Comparison of ENCODE assay signal across 33 cellular contexts in the genomic region with DNA sequence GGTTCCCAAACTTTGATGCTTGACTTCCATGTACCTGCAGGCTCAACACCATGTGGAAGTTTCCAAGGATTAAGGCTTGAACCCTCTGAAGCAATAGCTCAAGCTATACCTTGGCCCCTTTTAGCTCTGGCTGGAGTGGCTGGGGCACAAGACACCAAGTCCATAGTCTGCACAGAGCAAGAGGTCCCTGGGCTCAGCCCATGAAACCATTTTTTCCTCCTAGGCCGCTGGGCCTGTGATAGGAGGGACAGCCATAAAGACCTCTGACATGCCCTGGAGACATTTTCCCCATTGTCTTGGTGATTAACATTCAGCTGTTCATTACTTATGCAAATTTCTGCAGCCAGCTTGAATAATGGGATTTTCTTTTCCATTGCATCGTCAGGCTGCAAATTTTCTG. TPM values are rescaled to one million over a fixed set of nuclear protein-coding genes. Genes with fewer than 3 reads are reported as not detected.
"Had no signal": no experiment of that assay in that cellular context is flagged by ENCODE, and none has a peak within 500 bp of the region (broad histone marks: within the 10 kb centered on the region; RNA-seq: fewer than 3 reads in every experiment).

No MANE protein-coding gene starts in this region.

- H3K27me3 ChIP-seq: adrenal gland, body of pancreas, brain microvascular endothelial cell, breast epithelium had no signal

- ATAC-seq: activated CD8-positive, alpha-beta T cell treated with anti-CD3 and anti-CD28 coated beads for 36 hours; activated naive CD4-positive, alpha-beta T cell treated with anti-CD3 and anti-CD28 coated beads, Interleukin-2, amount 50 U/mL, for 72 hours; activated T-cell treated with anti-CD3 and anti-CD28 coated beads, Interleukin-2, amount 50 U/mL, for 4 hours; activated T-cell treated with anti-CD3 and anti-CD28 coated beads, Interleukin-2, amount 50 U/mL, for 72 hours; activated T-helper 17 cell treated with anti-CD3 and anti-CD28 coated beads, Interleukin-2, amount 50 U/mL, for 72 hours; body of pancreas had no signal

- H3K27ac ChIP-seq: adrenal gland, body of pancreas, brain microvascular endothelial cell, breast epithelium, VCaP had no signal

- H3K36me3 ChIP-seq: adrenal gland, breast epithelium had no signal

- H3K4me1 ChIP-seq: adrenal gland, body of pancreas, breast epithelium had no signal

- H3K4me3 ChIP-seq: adrenal gland, body of pancreas, breast epithelium had no signal

- FAIRE-seq: astrocyte, TTC549 had no signal

- DNase-seq: activated B cell treated with CpG ODN at 0.5 μM for 24 hours; activated CD4-positive, alpha-beta memory T cell treated with anti-CD3 and anti-CD28 coated beads for 36 hours; activated CD4-positive, alpha-beta T cell treated with anti-CD3 and anti-CD28 coated beads for 4 hours; activated CD4-positive, alpha-beta T cell treated with anti-CD3 and anti-CD28 coated beads, Interleukin-2, amount 10 ng/mL, durations not matched to agents 24 days and 14 days; activated CD4-positive, alpha-beta T cell treated with anti-CD3 and anti-CD28 coated beads, Interleukin-2, amount 50 U/mL, for 1 hour; activated CD4-positive, alpha-beta T cell treated with anti-CD3 and anti-CD28 coated beads, Interleukin-2, amount 50 U/mL, for 4 hours; activated CD4-positive, CD25-positive, alpha-beta regulatory T cell treated with anti-CD3 and anti-CD28 coated beads, Interleukin-2, amount 50 U/mL, for 72 hours; activated CD8-positive, alpha-beta memory T cell treated with anti-CD3 and anti-CD28 coated beads, Interleukin-2, amount 50 U/mL, for 4 hours; activated CD8-positive, alpha-beta T cell treated with anti-CD3 and anti-CD28 coated beads for 36 hours; activated effector memory CD4-positive, alpha-beta T cell treated with anti-CD3 and anti-CD28 coated beads, Interleukin-2, amount 50 U/mL, for 16 hours; activated gamma-delta T cell treated with Interleukin-2 at 50 U/mL for 16 hours; activated naive CD4-positive, alpha-beta T cell; activated naive CD4-positive, alpha-beta T cell treated with anti-CD3 and anti-CD28 coated beads for 36 hours; activated naive CD4-positive, alpha-beta T cell treated with anti-CD3 and anti-CD28 coated beads, Interleukin-2, amount 50 U/mL, for 16 hours; activated naive CD8-positive, alpha-beta T cell treated with anti-CD3 and anti-CD28 coated beads for 36 hours; activated T-cell treated with anti-CD3 and anti-CD28 coated beads for 4 hours; activated T-cell treated with anti-CD3 and anti-CD28 coated beads, Interleukin-2, amount 50 U/mL, for 1 hour; activated T-cell treated with anti-CD3 and anti-CD28 coated beads, Interleukin-2, amount 50 U/mL, for 4 hours; activated T-cell treated with anti-CD3 and anti-CD28 coated beads, Interleukin-2, amount 50 U/mL, for 72 hours; adrenal gland; amniotic stem cell; aorta; body of pancreas; brain microvascular endothelial cell; central memory CD4-positive, alpha-beta T cell; T-helper 2 cell; T-helper 9 cell had no signal

- H3K9me3 ChIP-seq: adrenal gland had no signal

RNA-seq across cellular contexts. Expression of gene DGKI, which starts 14.4 kb away (rescaled TPM):
- total RNA-seq: activated B cell treated with CpG ODN at 0.5 μM for 24 hours had no signal
